In genomic region chr12:104569348-104570173, GRCh38 we compare ENCODE assay signal across 8 cellular contexts.
DNase-seq lines count a peak whose midpoint lies in the region; ATAC-seq and TF ChIP-seq lines count a peak whose summit lies in the region.

No MANE protein-coding gene starts in this region.

- H3K4me3 Mint-ChIP-seq in CD8-positive, alpha-beta memory T cell: peak overlapping the region; percentile 55 to 80 (median 64)

- H3K9me2 ChIP-seq in GM23248 (ENCODE audit: insufficient read depth): no peaks in the 10 kb centered on the region

- H3K9ac ChIP-seq in GM23248: no peak overlapping the region

- no peak overlapping the region for H3K4me2 ChIP-seq in GM23248 (ENCODE audit: unreplicated experiment)

- POLR2A ChIA-PET in CD8-positive, alpha-beta memory T cell (lab: Charles Lee): interaction anchor here (0.9 to 1.9 kb wide), 6 partner anchors 11 to 129 kb away, joined by 3 to 8 read pairs (median 3); no protein-coding TSS in a partner anchor

- H3K27me3 ChIP-seq in CD8-positive, alpha-beta memory T cell (ENCODE audit: insufficient read depth, low read length, poor library complexity, severe bottlenecking): no peaks in the 10 kb centered on the region
- no peaks in the 10 kb centered on the region for H3K27me3 ChIP-seq in GM23248 (replicated peaks; ENCODE audit: insufficient read depth)
- H3K27me3 ChIP-seq in thyroid gland: no peaks in the 10 kb centered on the region

- H3K9me3 Mint-ChIP-seq in CD8-positive, alpha-beta memory T cell: peaks cover 0 to 1% (median 0%) of the 10 kb centered on the region in 5 donors

- ATAC-seq in GM19455 (IDR thresholded peaks at IDR 0.05; ENCODE audit: unreplicated experiment): peak; percentile 79
- ATAC-seq in HG03469 (IDR thresholded peaks at IDR 0.05; ENCODE audit: unreplicated experiment): peak; percentile 66

- H3K27ac Mint-ChIP-seq in CD8-positive, alpha-beta memory T cell: peak overlapping the region; percentile 60 to 94 (median 87)

- DNase-seq in CD8-positive, alpha-beta memory T cell: peak; percentile 40 to 82 (median 52)
- peak; percentile 11 for DNase-seq in activated CD8-positive, alpha-beta memory T cell treated with anti-CD3 and anti-CD28 coated beads for 1 hour (ENCODE audit: extremely low read depth in 1 of 2, low read depth in 1 of 2)
- DNase-seq in mucosa of gallbladder (ENCODE audit: low spot score) (peak; percentile 24), islet precursor cell (no peak), GM23248 (no peak), thyroid gland (no peak)

- H3K9me3 ChIP-seq in CD8-positive, alpha-beta memory T cell (ENCODE audit: low read length): no peaks in the 10 kb centered on the region
- H3K9me3 ChIP-seq in GM23248 (ENCODE audit: low read depth): no peaks in the 10 kb centered on the region
- no peaks in the 10 kb centered on the region for H3K9me3 ChIP-seq in thyroid gland

- intact Hi-C loops in thyroid gland (cut with DNase I): no loop called here

- H2AFZ ChIP-seq in GM23248: no peak overlapping the region

- peaks cover 49% of the 10 kb centered on the region for H3K4me1 ChIP-seq in CD8-positive, alpha-beta memory T cell (ENCODE audit: insufficient read depth, low read length)
- H3K4me1 ChIP-seq in GM23248 (ENCODE audit: insufficient read depth) (peaks cover 12% of the 10 kb centered on the region; the same call in 1 of the 2 replicates), thyroid gland (peaks cover 0 to 4% of the 10 kb centered on the region in 2 donors)

- TF ChIP-seq POLR2A in thyroid gland (IDR thresholded peaks at IDR 0.05): no peak

- no peaks in the 10 kb centered on the region for H3F3A ChIP-seq in GM23248 (ENCODE audit: insufficient read depth)

- H3K27me3 Mint-ChIP-seq in CD8-positive, alpha-beta memory T cell: no peaks in the 10 kb centered on the region

- H3K4me3 ChIP-seq in CD8-positive, alpha-beta memory T cell (ENCODE audit: low read length): no peak overlapping the region
- H3K4me3 ChIP-seq in GM23248 (no peak overlapping the region), thyroid gland (replicated peaks in 1 of 3) (no peak overlapping the region)

- in situ Hi-C loops in GM23248 (cut with MboI): no loop called here

- TF ChIP-seq CTCF in thyroid gland (IDR thresholded peaks at IDR 0.05): no peak

- H4K20me1 ChIP-seq in GM23248 (ENCODE audit: insufficient read depth): no peaks in the 10 kb centered on the region

- H3K36me3 Mint-ChIP-seq in CD8-positive, alpha-beta memory T cell: peaks cover 3 to 19% (median 11%) of the 10 kb centered on the region in 3 donors

- H3K4me1 Mint-ChIP-seq in CD8-positive, alpha-beta memory T cell: peaks cover 65 to 78% (median 67%) of the 10 kb centered on the region in 3 donors

- H3K27ac ChIP-seq in CD8-positive, alpha-beta memory T cell (ENCODE audit: low read depth, low read length): no peak overlapping the region
- H3K27ac ChIP-seq in GM23248: no peak overlapping the region
- H3K27ac ChIP-seq in thyroid gland: no peak overlapping the region

- H3K79me2 ChIP-seq in GM23248 (ENCODE audit: insufficient read depth): peaks cover 10% of the 10 kb centered on the region; the same call in 1 of the 2 replicates

- WGBS in GM23248 (ENCODE audit: low coverage in 1 of 2, low lambda C conversion rate in 2 of 2, missing lambda C conversion rate in 2 of 2), 2 experiments: 83 to 87% methylated on average over 8 of the region's 8 CpGs
- WGBS in thyroid gland, 2 donors: 78 to 84% methylated on average over 8 of the region's 8 CpGs

- no peaks in the 10 kb centered on the region for H3K36me3 ChIP-seq in CD8-positive, alpha-beta memory T cell (ENCODE audit: insufficient read depth, low read length)
- H3K36me3 ChIP-seq in GM23248 (ENCODE audit: low read depth) (no peaks in the 10 kb centered on the region), thyroid gland (no peaks in the 10 kb centered on the region)

- CTCF ChIA-PET in CD8-positive, alpha-beta memory T cell (lab: Charles Lee): interaction anchor here (0.9 to 2.2 kb wide), 6 partner anchors 11 to 188 kb away, joined by 3 to 13 read pairs (median 4); partner anchors contain the start of gene CHST11

Comparison
In these comparisons a context has a peak if more than half of its experiments do, and no peak if none do; other contexts are left out.
1. DNase-seq: peak in CD8-positive, alpha-beta memory T cell (5 of 5), activated CD8-positive, alpha-beta memory T cell treated with anti-CD3 and anti-CD28 coated beads for 1 hour (2 of 2) and mucosa of gallbladder (single experiment); none in islet precursor cell (single experiment), GM23248 (single experiment) and thyroid gland (0 of 2).